Comparison of ENCODE assay signal across 1 cellular context in the genomic region with DNA sequence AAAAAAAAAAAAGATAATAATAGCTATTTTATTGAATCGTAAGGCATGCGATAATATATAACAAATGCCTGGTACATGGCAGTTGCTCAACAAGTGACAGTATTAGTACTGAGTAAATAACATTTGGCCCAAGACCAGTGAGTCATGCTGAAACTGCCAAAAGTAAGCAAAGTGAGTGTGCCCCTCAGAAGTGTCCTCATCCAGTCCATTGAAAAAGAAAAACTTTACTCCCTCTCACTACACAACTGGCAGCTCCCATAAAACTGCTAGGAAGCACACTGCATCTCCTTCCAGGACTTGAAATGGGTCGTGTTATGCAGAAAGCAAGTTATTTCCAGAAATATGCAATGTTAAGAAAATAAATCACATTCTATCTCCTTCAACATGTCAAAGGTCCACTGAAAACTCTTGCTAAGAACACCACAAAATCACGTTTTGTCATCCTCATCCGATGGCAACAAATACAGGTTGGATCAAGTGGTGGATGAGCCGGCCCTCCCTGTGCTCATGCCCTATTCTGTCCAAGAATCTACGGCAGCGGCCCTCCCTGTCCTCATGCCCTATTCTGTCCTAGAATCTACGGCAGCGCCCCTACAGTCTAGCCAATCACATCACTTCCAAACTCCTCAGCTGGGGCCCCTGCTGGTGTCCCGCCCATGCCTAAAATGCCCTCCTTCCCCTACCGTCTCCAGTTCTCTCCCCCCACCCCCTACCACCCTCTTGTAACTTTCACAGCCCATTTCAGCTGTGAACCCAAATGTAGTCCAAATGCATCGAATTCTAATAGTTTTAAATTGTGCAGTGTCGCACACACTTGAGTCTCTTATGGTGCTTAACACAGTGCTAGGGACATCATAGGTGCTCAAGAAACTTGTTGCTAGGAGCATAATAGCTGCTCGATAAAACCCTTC.
A peak's percentile ranks its signal among the peaks of the same experiment; 100 is the strongest.
TF ChIP-seq lines count a peak whose summit lies in the region.

No MANE protein-coding gene starts in this region.

TF ChIP-seq in HepG2, 621 proteins besides CTCF, POLR2A, EP300 and RAD21 (continued from another document and continues in another):
- TF ChIP-seq ZNF792 (CRISPR knock-in tag; IDR thresholded peaks at IDR 0.05): peak; percentile 35; the same call in 1 of the 2 replicates
- 0 out of 2 replicates have a peak, but pooled peaks have one; percentile 12 for TF ChIP-seq RCOR2 (CRISPR knock-in tag; IDR thresholded peaks at IDR 0.05)
- TF ChIP-seq SMAD3 (CRISPR knock-in tag; IDR thresholded peaks at IDR 0.05): peak; percentile 69; the same call in 1 of the 2 replicates
- TF ChIP-seq HHEX (CRISPR knock-in tag; IDR thresholded peaks at IDR 0.05): peak; percentile 74; the same call in 1 of the 2 replicates
- TF ChIP-seq FOXP1 (IDR thresholded peaks at IDR 0.05): no peak
- TF ChIP-seq FOXP1 (CRISPR knock-in tag; IDR thresholded peaks at IDR 0.05): peak; percentile 79
- 0 out of 2 replicates have a peak, but pooled peaks have one; percentile 30 for TF ChIP-seq MIXL1 (CRISPR knock-in tag; IDR thresholded peaks at IDR 0.05)
- TF ChIP-seq BORCS8-MEF2B (CRISPR knock-in tag; IDR thresholded peaks at IDR 0.05): no peak
- peak in 1 of 2 experiments; percentile 32; a peak in 1 of 4 replicates for TF ChIP-seq MAFK (conservative IDR thresholded peaks at IDR 0.05 in 1 of 2, IDR thresholded peaks at IDR 0.05 in 1 of 2; ENCODE audit: low read length in 2 of 2)
- TF ChIP-seq TEAD3 (CRISPR knock-in tag; optimal IDR thresholded peaks at IDR 0.05; ENCODE audit: borderline replicate concordance): peak; percentile 58
- TF ChIP-seq, protein P1, sequence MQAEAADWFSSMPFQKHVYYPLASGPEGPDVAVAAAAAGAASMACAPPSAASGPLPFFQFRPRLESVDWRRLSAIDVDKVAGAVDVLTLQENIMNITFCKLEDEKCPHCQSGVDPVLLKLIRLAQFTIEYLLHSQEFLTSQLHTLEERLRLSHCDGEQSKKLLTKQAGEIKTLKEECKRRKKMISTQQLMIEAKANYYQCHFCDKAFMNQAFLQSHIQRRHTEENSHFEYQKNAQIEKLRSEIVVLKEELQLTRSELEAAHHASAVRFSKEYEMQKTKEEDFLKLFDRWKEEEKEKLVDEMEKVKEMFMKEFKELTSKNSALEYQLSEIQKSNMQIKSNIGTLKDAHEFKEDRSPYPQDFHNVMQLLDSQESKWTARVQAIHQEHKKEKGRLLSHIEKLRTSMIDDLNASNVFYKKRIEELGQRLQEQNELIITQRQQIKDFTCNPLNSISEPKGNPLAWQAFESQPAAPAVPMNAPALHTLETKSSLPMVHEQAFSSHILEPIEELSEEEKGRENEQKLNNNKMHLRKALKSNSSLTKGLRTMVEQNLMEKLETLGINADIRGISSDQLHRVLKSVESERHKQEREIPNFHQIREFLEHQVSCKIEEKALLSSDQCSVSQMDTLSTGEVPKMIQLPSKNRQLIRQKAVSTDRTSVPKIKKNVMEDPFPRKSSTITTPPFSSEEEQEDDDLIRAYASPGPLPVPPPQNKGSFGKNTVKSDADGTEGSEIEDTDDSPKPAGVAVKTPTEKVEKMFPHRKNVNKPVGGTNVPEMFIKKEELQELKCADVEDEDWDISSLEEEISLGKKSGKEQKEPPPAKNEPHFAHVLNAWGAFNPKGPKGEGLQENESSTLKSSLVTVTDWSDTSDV (CRISPR knock-in tag; IDR thresholded peaks at IDR 0.05): no peak
- TF ChIP-seq, protein P2, sequence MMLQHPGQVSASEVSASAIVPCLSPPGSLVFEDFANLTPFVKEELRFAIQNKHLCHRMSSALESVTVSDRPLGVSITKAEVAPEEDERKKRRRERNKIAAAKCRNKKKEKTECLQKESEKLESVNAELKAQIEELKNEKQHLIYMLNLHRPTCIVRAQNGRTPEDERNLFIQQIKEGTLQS (CRISPR knock-in tag; IDR thresholded peaks at IDR 0.05): peak; percentile 85
- no peak for TF ChIP-seq KDM4B (CRISPR knock-in tag; IDR thresholded peaks at IDR 0.05)
- TF ChIP-seq ZNF207 (IDR thresholded peaks at IDR 0.05; ENCODE audit: borderline replicate concordance): no peak
- TF ChIP-seq FOXK1 (CRISPR knock-in tag; IDR thresholded peaks at IDR 0.05; ENCODE audit: borderline replicate concordance, low read depth): peak; percentile 76; the same call in 1 of the 2 replicates
- no peak for TF ChIP-seq ZNF878 (CRISPR knock-in tag; IDR thresholded peaks at IDR 0.05)
- TF ChIP-seq, protein P3, sequence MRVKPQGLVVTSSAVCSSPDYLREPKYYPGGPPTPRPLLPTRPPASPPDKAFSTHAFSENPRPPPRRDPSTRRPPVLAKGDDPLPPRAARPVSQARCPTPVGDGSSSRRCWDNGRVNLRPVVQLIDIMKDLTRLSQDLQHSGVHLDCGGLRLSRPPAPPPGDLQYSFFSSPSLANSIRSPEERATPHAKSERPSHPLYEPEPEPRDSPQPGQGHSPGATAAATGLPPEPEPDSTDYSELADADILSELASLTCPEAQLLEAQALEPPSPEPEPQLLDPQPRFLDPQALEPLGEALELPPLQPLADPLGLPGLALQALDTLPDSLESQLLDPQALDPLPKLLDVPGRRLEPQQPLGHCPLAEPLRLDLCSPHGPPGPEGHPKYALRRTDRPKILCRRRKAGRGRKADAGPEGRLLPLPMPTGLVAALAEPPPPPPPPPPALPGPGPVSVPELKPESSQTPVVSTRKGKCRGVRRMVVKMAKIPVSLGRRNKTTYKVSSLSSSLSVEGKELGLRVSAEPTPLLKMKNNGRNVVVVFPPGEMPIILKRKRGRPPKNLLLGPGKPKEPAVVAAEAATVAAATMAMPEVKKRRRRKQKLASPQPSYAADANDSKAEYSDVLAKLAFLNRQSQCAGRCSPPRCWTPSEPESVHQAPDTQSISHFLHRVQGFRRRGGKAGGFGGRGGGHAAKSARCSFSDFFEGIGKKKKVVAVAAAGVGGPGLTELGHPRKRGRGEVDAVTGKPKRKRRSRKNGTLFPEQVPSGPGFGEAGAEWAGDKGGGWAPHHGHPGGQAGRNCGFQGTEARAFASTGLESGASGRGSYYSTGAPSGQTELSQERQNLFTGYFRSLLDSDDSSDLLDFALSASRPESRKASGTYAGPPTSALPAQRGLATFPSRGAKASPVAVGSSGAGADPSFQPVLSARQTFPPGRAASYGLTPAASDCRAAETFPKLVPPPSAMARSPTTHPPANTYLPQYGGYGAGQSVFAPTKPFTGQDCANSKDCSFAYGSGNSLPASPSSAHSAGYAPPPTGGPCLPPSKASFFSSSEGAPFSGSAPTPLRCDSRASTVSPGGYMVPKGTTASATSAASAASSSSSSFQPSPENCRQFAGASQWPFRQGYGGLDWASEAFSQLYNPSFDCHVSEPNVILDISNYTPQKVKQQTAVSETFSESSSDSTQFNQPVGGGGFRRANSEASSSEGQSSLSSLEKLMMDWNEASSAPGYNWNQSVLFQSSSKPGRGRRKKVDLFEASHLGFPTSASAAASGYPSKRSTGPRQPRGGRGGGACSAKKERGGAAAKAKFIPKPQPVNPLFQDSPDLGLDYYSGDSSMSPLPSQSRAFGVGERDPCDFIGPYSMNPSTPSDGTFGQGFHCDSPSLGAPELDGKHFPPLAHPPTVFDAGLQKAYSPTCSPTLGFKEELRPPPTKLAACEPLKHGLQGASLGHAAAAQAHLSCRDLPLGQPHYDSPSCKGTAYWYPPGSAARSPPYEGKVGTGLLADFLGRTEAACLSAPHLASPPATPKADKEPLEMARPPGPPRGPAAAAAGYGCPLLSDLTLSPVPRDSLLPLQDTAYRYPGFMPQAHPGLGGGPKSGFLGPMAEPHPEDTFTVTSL (CRISPR knock-in tag; IDR thresholded peaks at IDR 0.05; ENCODE audit: borderline replicate concordance): peak; percentile 69; the same call in 1 of the 2 replicates
- TF ChIP-seq ERF (CRISPR knock-in tag; IDR thresholded peaks at IDR 0.05): peak; percentile 61; the same call in 1 of the 2 replicates
- TF ChIP-seq IKZF1 (IDR thresholded peaks at IDR 0.05): no peak
- TF ChIP-seq ESRRA (CRISPR knock-in tag; IDR thresholded peaks at IDR 0.05; ENCODE audit: low read depth): no peak
- no peak for TF ChIP-seq ZNF282 (IDR thresholded peaks at IDR 0.05; ENCODE audit: partially characterized antibody)
- TF ChIP-seq ZNF205 (CRISPR knock-in tag; IDR thresholded peaks at IDR 0.05): peak; percentile 67; the same call in 1 of the 2 replicates
- TF ChIP-seq THAP11 (CRISPR knock-in tag; IDR thresholded peaks at IDR 0.05): peak; percentile 56
- TF ChIP-seq ZNF644 (CRISPR knock-in tag; IDR thresholded peaks at IDR 0.05; ENCODE audit: low read depth): no peak
- no peak for TF ChIP-seq ZNF232 (CRISPR knock-in tag; IDR thresholded peaks at IDR 0.05; ENCODE audit: borderline replicate concordance)
- TF ChIP-seq NCOA2 (CRISPR knock-in tag; IDR thresholded peaks at IDR 0.05): peak; percentile 61
- TF ChIP-seq MAZ (IDR thresholded peaks at IDR 0.05; ENCODE audit: borderline replicate concordance, low read depth, low read length): no peak
- TF ChIP-seq MAZ (CRISPR knock-in tag; IDR thresholded peaks at IDR 0.05; ENCODE audit: low read depth): 0 out of 2 replicates have a peak, but pooled peaks have one; percentile 22
- TF ChIP-seq KLF16 (CRISPR knock-in tag; IDR thresholded peaks at IDR 0.05): peak in 1 of 2 experiments; percentile 67; a peak in 1 of 4 replicates
- TF ChIP-seq, protein P4, sequence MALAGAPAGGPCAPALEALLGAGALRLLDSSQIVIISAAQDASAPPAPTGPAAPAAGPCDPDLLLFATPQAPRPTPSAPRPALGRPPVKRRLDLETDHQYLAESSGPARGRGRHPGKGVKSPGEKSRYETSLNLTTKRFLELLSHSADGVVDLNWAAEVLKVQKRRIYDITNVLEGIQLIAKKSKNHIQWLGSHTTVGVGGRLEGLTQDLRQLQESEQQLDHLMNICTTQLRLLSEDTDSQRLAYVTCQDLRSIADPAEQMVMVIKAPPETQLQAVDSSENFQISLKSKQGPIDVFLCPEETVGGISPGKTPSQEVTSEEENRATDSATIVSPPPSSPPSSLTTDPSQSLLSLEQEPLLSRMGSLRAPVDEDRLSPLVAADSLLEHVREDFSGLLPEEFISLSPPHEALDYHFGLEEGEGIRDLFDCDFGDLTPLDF (CRISPR knock-in tag; IDR thresholded peaks at IDR 0.05): no peak
- TF ChIP-seq, protein P5, sequence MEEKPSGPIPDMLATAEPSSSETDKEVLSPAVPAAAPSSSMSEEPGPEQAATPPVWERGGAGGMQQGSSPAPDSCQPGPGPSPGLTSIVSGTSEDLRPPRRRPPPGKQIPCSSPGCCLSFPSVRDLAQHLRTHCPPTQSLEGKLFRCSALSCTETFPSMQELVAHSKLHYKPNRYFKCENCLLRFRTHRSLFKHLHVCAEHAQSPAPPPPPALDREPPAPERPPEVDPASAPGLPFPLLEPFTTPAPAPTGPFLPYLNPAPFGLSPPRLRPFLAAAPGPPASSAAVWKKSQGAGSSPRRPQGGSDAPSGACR (CRISPR knock-in tag; IDR thresholded peaks at IDR 0.05): 0 out of 2 replicates have a peak, but pooled peaks have one; percentile 61
- TF ChIP-seq ZNF790 (CRISPR knock-in tag; IDR thresholded peaks at IDR 0.05; ENCODE audit: borderline replicate concordance): no peak
- TF ChIP-seq, protein P6, sequence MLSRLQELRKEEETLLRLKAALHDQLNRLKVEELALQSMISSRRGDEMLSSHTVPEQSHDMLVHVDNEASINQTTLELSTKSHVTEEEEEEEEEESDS (CRISPR knock-in tag; IDR thresholded peaks at IDR 0.05; ENCODE audit: borderline replicate concordance): no peak
- TF ChIP-seq, protein P7, sequence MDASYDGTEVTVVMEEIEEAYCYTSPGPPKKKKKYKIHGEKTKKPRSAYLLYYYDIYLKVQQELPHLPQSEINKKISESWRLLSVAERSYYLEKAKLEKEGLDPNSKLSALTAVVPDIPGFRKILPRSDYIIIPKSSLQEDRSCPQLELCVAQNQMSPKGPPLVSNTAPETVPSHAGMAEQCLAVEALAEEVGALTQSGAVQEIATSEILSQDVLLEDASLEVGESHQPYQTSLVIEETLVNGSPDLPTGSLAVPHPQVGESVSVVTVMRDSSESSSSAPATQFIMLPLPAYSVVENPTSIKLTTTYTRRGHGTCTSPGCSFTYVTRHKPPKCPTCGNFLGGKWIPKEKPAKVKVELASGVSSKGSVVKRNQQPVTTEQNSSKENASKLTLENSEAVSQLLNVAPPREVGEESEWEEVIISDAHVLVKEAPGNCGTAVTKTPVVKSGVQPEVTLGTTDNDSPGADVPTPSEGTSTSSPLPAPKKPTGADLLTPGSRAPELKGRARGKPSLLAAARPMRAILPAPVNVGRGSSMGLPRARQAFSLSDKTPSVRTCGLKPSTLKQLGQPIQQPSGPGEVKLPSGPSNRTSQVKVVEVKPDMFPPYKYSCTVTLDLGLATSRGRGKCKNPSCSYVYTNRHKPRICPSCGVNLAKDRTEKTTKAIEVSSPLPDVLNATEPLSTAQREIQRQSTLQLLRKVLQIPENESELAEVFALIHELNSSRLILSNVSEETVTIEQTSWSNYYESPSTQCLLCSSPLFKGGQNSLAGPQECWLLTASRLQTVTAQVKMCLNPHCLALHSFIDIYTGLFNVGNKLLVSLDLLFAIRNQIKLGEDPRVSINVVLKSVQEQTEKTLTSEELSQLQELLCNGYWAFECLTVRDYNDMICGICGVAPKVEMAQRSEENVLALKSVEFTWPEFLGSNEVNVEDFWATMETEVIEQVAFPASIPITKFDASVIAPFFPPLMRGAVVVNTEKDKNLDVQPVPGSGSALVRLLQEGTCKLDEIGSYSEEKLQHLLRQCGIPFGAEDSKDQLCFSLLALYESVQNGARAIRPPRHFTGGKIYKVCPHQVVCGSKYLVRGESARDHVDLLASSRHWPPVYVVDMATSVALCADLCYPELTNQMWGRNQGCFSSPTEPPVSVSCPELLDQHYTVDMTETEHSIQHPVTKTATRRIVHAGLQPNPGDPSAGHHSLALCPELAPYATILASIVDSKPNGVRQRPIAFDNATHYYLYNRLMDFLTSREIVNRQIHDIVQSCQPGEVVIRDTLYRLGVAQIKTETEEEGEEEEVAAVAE (CRISPR knock-in tag; IDR thresholded peaks at IDR 0.05; ENCODE audit: borderline replicate concordance): no peak
- peak; percentile 86 for TF ChIP-seq GATAD2A (CRISPR knock-in tag; IDR thresholded peaks at IDR 0.05)
- TF ChIP-seq, protein P8, sequence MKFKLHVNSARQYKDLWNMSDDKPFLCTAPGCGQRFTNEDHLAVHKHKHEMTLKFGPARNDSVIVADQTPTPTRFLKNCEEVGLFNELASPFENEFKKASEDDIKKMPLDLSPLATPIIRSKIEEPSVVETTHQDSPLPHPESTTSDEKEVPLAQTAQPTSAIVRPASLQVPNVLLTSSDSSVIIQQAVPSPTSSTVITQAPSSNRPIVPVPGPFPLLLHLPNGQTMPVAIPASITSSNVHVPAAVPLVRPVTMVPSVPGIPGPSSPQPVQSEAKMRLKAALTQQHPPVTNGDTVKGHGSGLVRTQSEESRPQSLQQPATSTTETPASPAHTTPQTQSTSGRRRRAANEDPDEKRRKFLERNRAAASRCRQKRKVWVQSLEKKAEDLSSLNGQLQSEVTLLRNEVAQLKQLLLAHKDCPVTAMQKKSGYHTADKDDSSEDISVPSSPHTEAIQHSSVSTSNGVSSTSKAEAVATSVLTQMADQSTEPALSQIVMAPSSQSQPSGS (CRISPR knock-in tag; IDR thresholded peaks at IDR 0.05): peak; percentile 47; the same call in 1 of the 2 replicates
